ENCODE assay signal across 32 cellular contexts in genomic region chr20:32682508-32682987, GRCh38. TPM values are rescaled to one million over a fixed set of nuclear protein-coding genes. Genes with fewer than 3 reads are reported as not detected.
DNase-seq lines count a peak whose midpoint lies in the region; ATAC-seq and TF ChIP-seq lines count a peak whose summit lies in the region.
"Had no signal": no experiment of that assay in that cellular context is flagged by ENCODE, and none has a peak within 500 bp of the region (broad histone marks: within the 10 kb centered on the region; RNA-seq: fewer than 3 reads in every experiment).

No MANE protein-coding gene starts in this region.

- intact Hi-C loops in activated CD4-positive, alpha-beta T cell treated with anti-CD3 and anti-CD28 coated beads for 36 hours (cut with DNase I, micrococcal nuclease), result no loop called here
- intact Hi-C loops in dorsolateral prefrontal cortex (cut with DNase I), result no loop called here

- CTCF ChIA-PET in activated CD4-positive, alpha-beta T cell treated with anti-CD3 and anti-CD28 coated beads, Interleukin-2, amount 10 ng/mL, durations not matched to agents 7 days and 5 days (lab: Charles Lee), result interaction anchor here (1.1 kb wide), 1 partner anchor 9 kb away, joined by 3 read pairs; the partner anchor contains the start of gene C20orf203
- CTCF ChIA-PET in activated CD4-positive, alpha-beta T cell treated with anti-CD3 and anti-CD28 coated beads for 36 hours (lab: Charles Lee), result interaction anchor here (0.7 to 0.9 kb wide), 2 partner anchors 24 to 96 kb away, joined by 3 to 4 read pairs; no protein-coding TSS in a partner anchor

- no peaks in the 10 kb centered on the region for H3K9me3 ChIP-seq in osteoblast (ENCODE audit: low read depth, low read length)
- H3K9me3 ChIP-seq: A549, HAP-1, prostate gland, sigmoid colon, SK-N-SH, stomach, vagina had no signal

- no peaks in the 10 kb centered on the region for H3K27me3 Mint-ChIP-seq in activated CD4-positive, alpha-beta T cell treated with anti-CD3 and anti-CD28 coated beads, Interleukin-2, amount 10 ng/mL, durations not matched to agents 7 days and 5 days
- no peaks in the 10 kb centered on the region for H3K27me3 Mint-ChIP-seq in activated CD4-positive, alpha-beta T cell treated with anti-CD3 and anti-CD28 coated beads for 36 hours
- H3K27me3 Mint-ChIP-seq: activated naive CD8-positive, alpha-beta T cell treated with anti-CD3 and anti-CD28 coated beads, Interleukin-2, amount 10 ng/mL, durations not matched to agents 7 days and 5 days; activated T-cell treated with anti-CD3 and anti-CD28 coated beads, Interleukin-2, amount 50 U/mL, for 24 hours; CD4-positive, alpha-beta T cell; memory B cell had no signal

- H3K4me1 Mint-ChIP-seq in activated CD4-positive, alpha-beta T cell treated with anti-CD3 and anti-CD28 coated beads, Interleukin-2, amount 10 ng/mL, durations not matched to agents 7 days and 5 days, result peaks cover 19% of the 10 kb centered on the region
- H3K4me1 Mint-ChIP-seq in activated CD4-positive, alpha-beta T cell treated with anti-CD3 and anti-CD28 coated beads for 36 hours, result peaks cover 7% of the 10 kb centered on the region

- TF ChIP-seq POLR2A in NB4 (IDR thresholded peaks at IDR 0.05; ENCODE audit: extremely low read depth, insufficient read length) (no peak), erythroblast (IDR thresholded peaks at IDR 0.05; ENCODE audit: low read length) (no peak)

- no peaks in the 10 kb centered on the region for H3K36me3 ChIP-seq in osteoblast (ENCODE audit: insufficient read depth, low read length)
- H3K36me3 ChIP-seq: HAP-1, prostate gland, sigmoid colon, stomach, vagina had no signal

- no peaks in the 10 kb centered on the region for H3K9me3 Mint-ChIP-seq in activated CD4-positive, alpha-beta T cell treated with anti-CD3 and anti-CD28 coated beads, Interleukin-2, amount 10 ng/mL, durations not matched to agents 7 days and 5 days
- no peaks in the 10 kb centered on the region for H3K9me3 Mint-ChIP-seq in activated CD4-positive, alpha-beta T cell treated with anti-CD3 and anti-CD28 coated beads for 36 hours (ENCODE audit: low read depth)
- H3K9me3 Mint-ChIP-seq: activated naive CD8-positive, alpha-beta T cell treated with anti-CD3 and anti-CD28 coated beads, Interleukin-2, amount 10 ng/mL, durations not matched to agents 7 days and 5 days; activated T-cell treated with anti-CD3 and anti-CD28 coated beads, Interleukin-2, amount 50 U/mL, for 24 hours; CD4-positive, alpha-beta T cell; immature natural killer cell; memory B cell had no signal

- H3K27me3 ChIP-seq in osteoblast (ENCODE audit: insufficient read depth, low read length), result no peaks in the 10 kb centered on the region
- no peaks in the 10 kb centered on the region for H3K27me3 ChIP-seq in dorsolateral prefrontal cortex
- H3K27me3 ChIP-seq: sigmoid colon, stomach, vagina had no signal

- H4K20me1 ChIP-seq in osteoblast (ENCODE audit: insufficient read depth, low read length), result no peaks in the 10 kb centered on the region

- peaks cover 16% of the 10 kb centered on the region for H3K4me1 ChIP-seq in osteoblast (ENCODE audit: insufficient read depth, low read length)
- H3K4me1 ChIP-seq: HAP-1, prostate gland had no signal

- H3K27ac Mint-ChIP-seq in activated CD4-positive, alpha-beta T cell treated with anti-CD3 and anti-CD28 coated beads, Interleukin-2, amount 10 ng/mL, durations not matched to agents 7 days and 5 days, result peak overlapping the region; percentile 71
- H3K27ac Mint-ChIP-seq in activated CD4-positive, alpha-beta T cell treated with anti-CD3 and anti-CD28 coated beads for 36 hours, result no peak overlapping the region
- H3K27ac Mint-ChIP-seq: activated T-cell treated with anti-CD3 and anti-CD28 coated beads, Interleukin-2, amount 50 U/mL, for 24 hours; CD4-positive, alpha-beta T cell; memory B cell had no signal

- ATAC-seq in activated CD4-positive, alpha-beta T cell treated with anti-CD3 and anti-CD28 coated beads for 36 hours, result no peak
- ATAC-seq in GM18873 (IDR thresholded peaks at IDR 0.05; ENCODE audit: low FRiP score, unreplicated experiment), result no peak
- ATAC-seq: A549, PC-3 had no signal

- POLR2A ChIA-PET in activated CD4-positive, alpha-beta T cell treated with anti-CD3 and anti-CD28 coated beads, Interleukin-2, amount 10 ng/mL, durations not matched to agents 7 days and 5 days (lab: Charles Lee), result no interaction called here
- POLR2A ChIA-PET in activated CD4-positive, alpha-beta T cell treated with anti-CD3 and anti-CD28 coated beads for 36 hours (lab: Charles Lee), result no interaction called here

- no peaks in the 10 kb centered on the region for H3K79me2 ChIP-seq in osteoblast (ENCODE audit: insufficient read depth, low read length)

- H3K27ac ChIP-seq in osteoblast (ENCODE audit: low read depth, low read length), result no peak overlapping the region
- no peak overlapping the region for H3K27ac ChIP-seq in dorsolateral prefrontal cortex
- H3K27ac ChIP-seq: epithelial cell of prostate, prostate gland, sigmoid colon, vagina had no signal

- TF ChIP-seq CTCF in NB4 (IDR thresholded peaks at IDR 0.05; ENCODE audit: low read depth, low read length) (no peak), osteoblast (IDR thresholded peaks at IDR 0.05; ENCODE audit: extremely low read depth, low read depth, low read length) (no peak), dorsolateral prefrontal cortex (IDR thresholded peaks at IDR 0.05 in 54 of 56, conservative IDR thresholded peaks at IDR 0.05 in 2 of 56; ENCODE audit: low read depth in 1 of 56, partially characterized antibody in 56 of 56) (no peak)

- H3K4me3 Mint-ChIP-seq in activated CD4-positive, alpha-beta T cell treated with anti-CD3 and anti-CD28 coated beads, Interleukin-2, amount 10 ng/mL, durations not matched to agents 7 days and 5 days, result no peak overlapping the region
- no peak overlapping the region for H3K4me3 Mint-ChIP-seq in activated CD4-positive, alpha-beta T cell treated with anti-CD3 and anti-CD28 coated beads for 36 hours
- H3K4me3 Mint-ChIP-seq: activated naive CD8-positive, alpha-beta T cell treated with anti-CD3 and anti-CD28 coated beads, Interleukin-2, amount 10 ng/mL, durations not matched to agents 7 days and 5 days; activated T-cell treated with anti-CD3 and anti-CD28 coated beads, Interleukin-2, amount 50 U/mL, for 24 hours; CD4-positive, alpha-beta T cell; memory B cell had no signal

- DNase-seq in activated CD4-positive, alpha-beta T cell treated with anti-CD3 and anti-CD28 coated beads, Interleukin-2, amount 10 ng/mL, durations not matched to agents 7 days and 5 days, result no peak
- no peak for DNase-seq in activated CD4-positive, alpha-beta T cell treated with anti-CD3 and anti-CD28 coated beads for 36 hours
- DNase-seq in NB4 (ENCODE audit: low read depth) (peak; percentile 44), erythroblast (lab: John Stamatoyannopoulos, UW) (peak; percentile 10 to 65), osteoblast (ENCODE audit: insufficient read length, low spot score, missing footprints) (peak; percentile 22), dorsolateral prefrontal cortex (no peak), NCI-H82 (lab: John Stamatoyannopoulos, UW) (no peak)
- DNase-seq: activated gamma-delta T cell treated with Interleukin-2 at 50 U/mL for 16 hours; activated naive CD8-positive, alpha-beta T cell treated with anti-CD3 and anti-CD28 coated beads, Interleukin-2, amount 10 ng/mL, durations not matched to agents 7 days and 5 days; activated T-cell treated with anti-CD3 and anti-CD28 coated beads, Interleukin-2, amount 50 U/mL, for 24 hours; aorta; CD4-positive, alpha-beta T cell; effector CD8-positive, alpha-beta T cell; immature natural killer cell; NCI-H1105 treated with DMSO at 0.1 percent for 48 hours; NCI-H1930; NCI-H526 treated with DMSO at 0.1 percent for 48 hours; PC-3; sigmoid colon; SK-N-SH; stimulated activated CD4-positive, alpha-beta T cell treated with anti-CD3 and anti-CD28 coated beads, Interleukin-4, amount 100 ng/mL, for 1 hour; stomach had no signal

- no peak overlapping the region for H3K4me2 ChIP-seq in osteoblast (ENCODE audit: insufficient read depth, low read length)
- H3K4me2 ChIP-seq: A549, SK-N-SH had no signal

- H3K36me3 Mint-ChIP-seq in activated CD4-positive, alpha-beta T cell treated with anti-CD3 and anti-CD28 coated beads, Interleukin-2, amount 10 ng/mL, durations not matched to agents 7 days and 5 days (ENCODE audit: low read depth), result no peaks in the 10 kb centered on the region
- no peaks in the 10 kb centered on the region for H3K36me3 Mint-ChIP-seq in activated CD4-positive, alpha-beta T cell treated with anti-CD3 and anti-CD28 coated beads for 36 hours (ENCODE audit: low read depth)

- H2AFZ ChIP-seq in osteoblast (ENCODE audit: low read length), result no peak overlapping the region

- no peak overlapping the region for H3K4me3 ChIP-seq in NB4 (ENCODE audit: low read depth, low read length)
- no peak overlapping the region for H3K4me3 ChIP-seq in osteoblast (ENCODE audit: insufficient read depth, low read length)
- H3K4me3 ChIP-seq in dorsolateral prefrontal cortex, result no peak overlapping the region
- H3K4me3 ChIP-seq: A549, HAP-1, prostate gland, sigmoid colon, stomach, vagina had no signal

RNA-seq across cellular contexts. Expression of gene C20orf203, which starts 8.8 kb away (rescaled TPM):
- total RNA-seq in activated CD4-positive, alpha-beta T cell treated with anti-CD3 and anti-CD28 coated beads, Interleukin-2, amount 10 ng/mL, durations not matched to agents 7 days and 5 days, result under 1 TPM; 0.07 to 0.08 TPM
- total RNA-seq in activated CD4-positive, alpha-beta T cell treated with anti-CD3 and anti-CD28 coated beads for 36 hours, result not detected
- total RNA-seq in osteoblast (under 0.01 and 0.29 TPM in 2 replicates), dorsolateral prefrontal cortex (1 to 10 TPM in 113 of 120 experiments, under 1 TPM in 7; 0.71 to 4.9 (median 2.2) TPM)
- total RNA-seq: Daoy; glomerular endothelial cell; PC-3; T-helper 1 cell treated with Interleukin-12 subunit alpha and Interleukin-12 subunit beta and Interleukin-4 antibody, amounts not matched to agents 30 ng/mL and 1 ng/mL, for 36 hours; vagina had no signal

Comparison
In these comparisons a context has a peak if more than half of its experiments do, and no peak if none do; other contexts are left out.
1. DNase-seq: peak in NB4 (single experiment), erythroblast (2 of 2) and osteoblast (single experiment); none in activated CD4-positive, alpha-beta T cell treated with anti-CD3 and anti-CD28 coated beads, Interleukin-2, amount 10 ng/mL, durations not matched to agents 7 days and 5 days (single experiment), activated CD4-positive, alpha-beta T cell treated with anti-CD3 and anti-CD28 coated beads for 36 hours (single experiment), dorsolateral prefrontal cortex (0 of 10) and NCI-H82 (single experiment).